Comparison of ENCODE assay signal across 8 cellular contexts in the genomic region with DNA sequence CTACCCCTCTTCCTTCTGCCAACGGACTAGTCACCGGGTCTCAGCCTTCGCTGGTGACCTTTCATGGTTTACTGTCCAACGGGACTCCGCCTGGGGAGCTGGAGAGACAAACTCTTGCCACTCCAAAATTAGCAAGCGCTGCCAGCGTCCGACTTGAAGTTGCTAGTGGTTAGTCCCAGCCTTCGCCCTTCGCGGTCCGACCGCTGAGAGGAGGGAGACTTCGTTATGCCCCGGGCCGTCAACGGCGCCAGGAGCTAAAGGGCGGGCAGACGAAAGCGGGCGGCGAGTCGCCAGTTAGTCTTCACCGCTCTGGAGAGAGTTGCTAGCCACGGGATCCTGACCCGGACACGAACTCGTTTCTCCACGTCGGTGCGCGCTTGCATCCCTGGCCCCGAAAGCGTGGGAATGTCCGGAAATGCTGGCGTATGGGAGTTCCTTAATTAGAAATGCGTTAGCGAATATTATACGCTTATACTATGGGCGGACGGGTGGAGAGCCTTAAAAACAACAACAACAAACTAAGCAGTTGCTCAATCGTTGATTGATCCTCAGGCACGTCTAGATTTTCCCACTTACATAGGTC. TPM values are rescaled to one million over a fixed set of nuclear protein-coding genes. Genes with fewer than 3 reads are reported as not detected.
DNase-seq lines count a peak whose midpoint lies in the region; ATAC-seq, FAIRE-seq and TF ChIP-seq lines count a peak whose summit lies in the region.

No MANE protein-coding gene starts in this region.

- peak overlapping the region; percentile 86 for H3K4me2 ChIP-seq in BLaER1

- H3K4me1 ChIP-seq in BLaER1, result peaks cover 42% of the 10 kb centered on the region
- H3K4me1 ChIP-seq in colonic mucosa, result no peaks in the 10 kb centered on the region

- peak overlapping the region; percentile 98 for H3K27ac ChIP-seq in BLaER1
- peak overlapping the region; percentile 87 for H3K27ac ChIP-seq in colonic mucosa

- H3K27me3 ChIP-seq in BLaER1 (no peaks in the 10 kb centered on the region), colonic mucosa (no peaks in the 10 kb centered on the region)

- H3K4me3 ChIP-seq in BLaER1, result peak overlapping the region; percentile 94
- H3K4me3 ChIP-seq in colonic mucosa, result peak overlapping the region; percentile 52

- ATAC-seq in HG03571 (IDR thresholded peaks at IDR 0.05; ENCODE audit: unreplicated experiment), result peak; percentile 7

- H3K9ac ChIP-seq in BLaER1 (peak overlapping the region; percentile 99), colonic mucosa (ENCODE audit: low read depth in 2 of 2, low read length in 2 of 2) (peak overlapping the region; percentile 87 to 91)

- H3K9me3 ChIP-seq in BLaER1, result no peaks in the 10 kb centered on the region
- H3K9me3 ChIP-seq in colonic mucosa, result no peaks in the 10 kb centered on the region

- TF ChIP-seq CTCF in colonic mucosa (IDR thresholded peaks at IDR 0.05), result no peak

- DNase-seq in GM19239 (ENCODE audit: insufficient read length, low spot score) (no peak), T1000 (lab: John Stamatoyannopoulos, UW) (peak; percentile 37), colonic mucosa (peak; percentile 50), left kidney (ENCODE audit: low read depth, low spot score) (peak; percentile 62), NCI-H1694 (lab: John Stamatoyannopoulos, UW) (no peak)
- DNase-seq in stimulated activated CD4-positive, alpha-beta T cell treated with anti-CD3 and anti-CD28 coated beads, Interleukin-4, amount 100 ng/mL, for 24 hours, result peak; percentile 28

- intact Hi-C loops in colonic mucosa (cut with DNase I), result no loop called here

- H4K20me1 ChIP-seq in BLaER1, result peaks cover 56% of the 10 kb centered on the region

- H3K36me3 ChIP-seq in BLaER1, result no peaks in the 10 kb centered on the region; the same call in 1 of the 2 replicates
- no peaks in the 10 kb centered on the region for H3K36me3 ChIP-seq in colonic mucosa

- FAIRE-seq in GM19239 (lab: Jason Lieb, UNC), result peak; percentile 64

RNA-seq across cellular contexts. Expression of a gene that starts 0.7 kb away (rescaled TPM):
- 100 to 1,000 TPM in 1 of 2 donors, 10 to 100 TPM in 1; 43.1 to 134 TPM for total RNA-seq in colonic mucosa

RNA-seq across cellular contexts. Expression of a gene that starts 1.1 kb away (rescaled TPM):
- total RNA-seq in colonic mucosa, result 10 to 100 TPM; 13.1 to 13.8 TPM

RNA-seq across cellular contexts. Expression of a gene that starts 49.4 kb away (rescaled TPM):
- 10 to 100 TPM in 1 of 2 donors, 1 to 10 TPM in 1; 7.5 to 16.6 TPM for total RNA-seq in colonic mucosa

Comparison
In these comparisons a context has a peak if more than half of its experiments do, and no peak if none do; other contexts are left out.
1. DNase-seq: peak in T1000 (single experiment), colonic mucosa (single experiment), left kidney (single experiment) and stimulated activated CD4-positive, alpha-beta T cell treated with anti-CD3 and anti-CD28 coated beads, Interleukin-4, amount 100 ng/mL, for 24 hours (single experiment); none in GM19239 (single experiment) and NCI-H1694 (single experiment).